17 cellular contexts compared by ENCODE assay signal in genomic region chr19:58552655-58553054, GRCh38. TPM values are rescaled to one million over a fixed set of nuclear protein-coding genes. Genes with fewer than 3 reads are reported as not detected.
DNase-seq lines count a peak whose midpoint lies in the region; ATAC-seq and TF ChIP-seq lines count a peak whose summit lies in the region.
"Had no signal": no experiment of that assay in that cellular context is flagged by ENCODE, and none has a peak within 500 bp of the region (broad histone marks: within the 10 kb centered on the region; RNA-seq: fewer than 3 reads in every experiment).

No MANE protein-coding gene starts in this region.

- POLR2A ChIA-PET in MCF 10A (lab: Yijun Ruan, JAX), result interaction anchor here (1.0 to 5.4 kb wide), 5 partner anchors 8 to 53 kb away, joined by 3 to 166 read pairs (median 16); partner anchors contain the start of genes TRIM28 and ZBTB45

- in situ Hi-C loops in mammary epithelial cell (cut with MboI; ENCODE audit: low sequenced_read_pairs in 2 of 2), result no loop called here

- H3K27me3 ChIP-seq in mammary epithelial cell (ENCODE audit: insufficient read depth, low read length), result no peaks in the 10 kb centered on the region
- H3K27me3 ChIP-seq in SU-DHL-6 (ENCODE audit: low read length), result no peaks in the 10 kb centered on the region
- no peaks in the 10 kb centered on the region for H3K27me3 ChIP-seq in trophoblast cell (ENCODE audit: insufficient read depth, low read length)
- H3K27me3 ChIP-seq: adrenal gland, heart right ventricle had no signal

- no peak overlapping the region for H3K4me3 ChIP-seq in mammary epithelial cell (replicated peaks in 1 of 3; ENCODE audit: insufficient read depth in 1 of 3, low read depth in 2 of 3, low read length in 3 of 3)
- H3K4me3 ChIP-seq in SU-DHL-6 (ENCODE audit: insufficient read depth, low read length, poor library complexity, severe bottlenecking), result no peak overlapping the region
- H3K4me3 ChIP-seq in trophoblast cell (ENCODE audit: low read depth, low read length), result no peak overlapping the region
- H3K4me3 ChIP-seq: adrenal gland, heart right ventricle, PC-9, prostate gland had no signal

- no peak overlapping the region for H3K14ac ChIP-seq in trophoblast cell (ENCODE audit: low read length)

- H2BK12ac ChIP-seq in trophoblast cell (ENCODE audit: low read length), result no peak overlapping the region

- H3K79me1 ChIP-seq in trophoblast cell (ENCODE audit: low read length), result peaks cover 8% of the 10 kb centered on the region

- no peak overlapping the region for H3K27ac Mint-ChIP-seq in MCF 10A (ENCODE audit: low read depth, unreplicated experiment)
- H3K27ac Mint-ChIP-seq in dendritic cell treated with granulocyte-macrophage colony-stimulating factor and Interleukin-4, amounts not matched to agents 40 ng/mL and 50 ng/mL, for 4 days, result peak overlapping the region; percentile 99
- H3K27ac Mint-ChIP-seq in stimulated activated effector memory CD8-positive, alpha-beta T cell treated with anti-CD3 and anti-CD28 coated beads, Interleukin-12 subunit alpha, Interleukin-12 subunit beta, amount 100 ng/mL, for 72 hours, result peak overlapping the region; percentile 100

- no peak for ATAC-seq in stimulated activated effector memory CD8-positive, alpha-beta T cell treated with anti-CD3 and anti-CD28 coated beads, Interleukin-12 subunit alpha, Interleukin-12 subunit beta, amount 100 ng/mL, for 72 hours
- no peak for ATAC-seq in HG02981 (IDR thresholded peaks at IDR 0.05; ENCODE audit: unreplicated experiment)
- ATAC-seq: heart right ventricle had no signal

- no peaks in the 10 kb centered on the region for H3K9me3 ChIP-seq in mammary epithelial cell (replicated peaks; ENCODE audit: insufficient read depth, low read length)
- H3K9me3 ChIP-seq in SU-DHL-6 (ENCODE audit: insufficient read depth, low read length), result no peaks in the 10 kb centered on the region
- peaks cover 2% of the 10 kb centered on the region for H3K9me3 ChIP-seq in trophoblast cell (ENCODE audit: insufficient read depth, low read depth, low read length)
- H3K9me3 ChIP-seq: adrenal gland, heart right ventricle, prostate gland had no signal

- H3K4me1 Mint-ChIP-seq in MCF 10A (ENCODE audit: insufficient read depth, unreplicated experiment), result peaks cover 36% of the 10 kb centered on the region
- H3K4me1 Mint-ChIP-seq in dendritic cell treated with granulocyte-macrophage colony-stimulating factor and Interleukin-4, amounts not matched to agents 40 ng/mL and 50 ng/mL, for 4 days (ENCODE audit: low read depth), result peaks cover 70% of the 10 kb centered on the region
- H3K4me1 Mint-ChIP-seq in stimulated activated effector memory CD8-positive, alpha-beta T cell treated with anti-CD3 and anti-CD28 coated beads, Interleukin-12 subunit alpha, Interleukin-12 subunit beta, amount 100 ng/mL, for 72 hours, result peaks cover 71% of the 10 kb centered on the region

- H3F3A ChIP-seq in SU-DHL-6 (ENCODE audit: insufficient read depth), result peaks cover 50% of the 10 kb centered on the region

- H2AK5ac ChIP-seq in trophoblast cell (ENCODE audit: low read length), result no peak overlapping the region

- TF ChIP-seq CTCF in MCF 10A (IDR thresholded peaks at IDR 0.05; ENCODE audit: unreplicated experiment), result no peak
- no peak for TF ChIP-seq CTCF in mammary epithelial cell (conservative IDR thresholded peaks at IDR 0.05 in 1 of 2, IDR thresholded peaks at IDR 0.05 in 1 of 2; ENCODE audit: extremely low read depth in 1 of 2, insufficient read depth in 1 of 2, low read depth in 1 of 2, low read length in 2 of 2)
- no peak for TF ChIP-seq CTCF in SU-DHL-6 (IDR thresholded peaks at IDR 0.05; ENCODE audit: insufficient read depth, low read length, poor library complexity, severe bottlenecking)

- no peak overlapping the region for H4K91ac ChIP-seq in trophoblast cell (ENCODE audit: low read depth, low read length)

- H3K4me2 ChIP-seq in mammary epithelial cell (ENCODE audit: insufficient read depth, low read depth, low read length), result no peak overlapping the region
- H3K4me2 ChIP-seq in SU-DHL-6 (ENCODE audit: low read depth, low read length, poor library complexity, severe bottlenecking), result no peak overlapping the region
- H3K4me2 ChIP-seq in trophoblast cell (ENCODE audit: low read length), result no peak overlapping the region
- H3K4me2 ChIP-seq: PC-9 had no signal

- no peak overlapping the region for H3K18ac ChIP-seq in trophoblast cell (ENCODE audit: low read length)

- BruUV-seq in MCF 10A (replicated peaks; lab: Mats Ljungman, UMichigan) (no TSS peak), mammary epithelial cell (replicated peaks; lab: Mats Ljungman, UMichigan) (no TSS peak)

- H4K12ac ChIP-seq in trophoblast cell (ENCODE audit: low read depth, low read length), result no peak overlapping the region

- H2AFZ ChIP-seq in mammary epithelial cell (ENCODE audit: low read depth, low read length), result no peak overlapping the region
- no peak overlapping the region for H2AFZ ChIP-seq in SU-DHL-6 (ENCODE audit: low read depth, low read length, severe bottlenecking)
- no peak overlapping the region for H2AFZ ChIP-seq in trophoblast cell (ENCODE audit: insufficient read depth, low read length, poor library complexity)
- H2AFZ ChIP-seq: PC-9 had no signal

- no peaks in the 10 kb centered on the region for H3K9me2 ChIP-seq in SU-DHL-6 (replicated peaks; ENCODE audit: insufficient read depth, low read length)

- no peaks in the 10 kb centered on the region for H4K20me1 ChIP-seq in mammary epithelial cell (ENCODE audit: insufficient read depth, low read length)
- no peaks in the 10 kb centered on the region; the same call in 1 of the 2 replicates for H4K20me1 ChIP-seq in SU-DHL-6 (ENCODE audit: low read depth, low read length)

- H3K23ac ChIP-seq in trophoblast cell (ENCODE audit: low read length), result no peak overlapping the region

- H3K79me2 ChIP-seq in mammary epithelial cell (ENCODE audit: insufficient read depth, low read length), result peaks cover 86% of the 10 kb centered on the region
- H3K79me2 ChIP-seq in SU-DHL-6 (ENCODE audit: insufficient read depth, low read length), result peaks cover 34% of the 10 kb centered on the region
- peaks cover 14% of the 10 kb centered on the region for H3K79me2 ChIP-seq in trophoblast cell (ENCODE audit: control insufficient read depth, insufficient read depth, low read length, poor library complexity)

- no peaks in the 10 kb centered on the region for H3K9me3 Mint-ChIP-seq in MCF 10A (ENCODE audit: unreplicated experiment)
- H3K9me3 Mint-ChIP-seq in dendritic cell treated with granulocyte-macrophage colony-stimulating factor and Interleukin-4, amounts not matched to agents 40 ng/mL and 50 ng/mL, for 4 days, result no peaks in the 10 kb centered on the region
- H3K9me3 Mint-ChIP-seq in stimulated activated effector memory CD8-positive, alpha-beta T cell treated with anti-CD3 and anti-CD28 coated beads, Interleukin-12 subunit alpha, Interleukin-12 subunit beta, amount 100 ng/mL, for 72 hours, result no peaks in the 10 kb centered on the region

- CTCF ChIA-PET in MCF 10A (lab: Yijun Ruan, JAX) (interaction anchor here (0.6 to 1.7 kb wide), 2 partner anchors 23 to 32 kb away, joined by 4 to 7 read pairs; no protein-coding TSS in a partner anchor), mammary epithelial cell (lab: Charles Lee; ENCODE audit: low non-redundant PET) (no interaction called here)

- peaks cover 39% of the 10 kb centered on the region for H3K36me3 ChIP-seq in mammary epithelial cell (ENCODE audit: insufficient read depth, low read length)
- peaks cover 4% of the 10 kb centered on the region for H3K36me3 ChIP-seq in SU-DHL-6 (ENCODE audit: low read length)
- H3K36me3 ChIP-seq in trophoblast cell (ENCODE audit: control insufficient read depth in 1 of 2, insufficient read depth in 2 of 2, low read length in 2 of 2), result peaks cover 73% of the 10 kb centered on the region in 2 experiments

- no peak for DNase-seq in MCF 10A (ENCODE audit: unreplicated experiment)
- DNase-seq in mammary epithelial cell, result no peak
- DNase-seq in stimulated activated effector memory CD8-positive, alpha-beta T cell treated with anti-CD3 and anti-CD28 coated beads, Interleukin-12 subunit alpha, Interleukin-12 subunit beta, amount 100 ng/mL, for 72 hours (ENCODE audit: low spot score in 2 of 2), result no peak
- no peak for DNase-seq in putamen (ENCODE audit: low spot score)
- DNase-seq in trophoblast cell, result no peak
- DNase-seq: activated CD4-positive, alpha-beta T cell treated with anti-CD3 and anti-CD28 coated beads, Interleukin-2, amount 50 U/mL, for 48 hours; DMS153; erythroblast; heart right ventricle; NCI-H187 treated with DMSO at 0.1 percent for 48 hours; NCI-H510A treated with DMSO at 0.1 percent for 48 hours; PC-9 had no signal

- dilution Hi-C loops in mammary epithelial cell (cut with HindIII; ENCODE audit: low sequenced_read_pairs), result no loop called here

- intact Hi-C loops in MCF 10A (cut with micrococcal nuclease) (no loop called here), mammary epithelial cell (cut with micrococcal nuclease) (no loop called here)
- intact Hi-C loops in dendritic cell treated with granulocyte-macrophage colony-stimulating factor and Interleukin-4, amounts not matched to agents 40 ng/mL and 50 ng/mL, for 4 days (cut with micrococcal nuclease), result no loop called here

- no peak overlapping the region for H2BK5ac ChIP-seq in trophoblast cell (ENCODE audit: low read depth, low read length, poor library complexity)

- H3K4me3 Mint-ChIP-seq in MCF 10A (ENCODE audit: unreplicated experiment), result peak overlapping the region; percentile 22
- no peak overlapping the region for H3K4me3 Mint-ChIP-seq in dendritic cell treated with granulocyte-macrophage colony-stimulating factor and Interleukin-4, amounts not matched to agents 40 ng/mL and 50 ng/mL, for 4 days
- no peak overlapping the region for H3K4me3 Mint-ChIP-seq in stimulated activated effector memory CD8-positive, alpha-beta T cell treated with anti-CD3 and anti-CD28 coated beads, Interleukin-12 subunit alpha, Interleukin-12 subunit beta, amount 100 ng/mL, for 72 hours

- WGBS in mammary epithelial cell (ENCODE audit: low coverage, missing lambda C conversion rate), result 100% methylated on average over 2 of the region's 2 CpGs
- WGBS in trophoblast cell (ENCODE audit: extremely low coverage, insufficient coverage, insufficient read length), result no CpG with 5 or more reads among the region's 2 CpGs

- H2BK120ac ChIP-seq in trophoblast cell (ENCODE audit: insufficient read depth, low read length, poor library complexity), result no peak overlapping the region

- H3K9ac ChIP-seq in mammary epithelial cell (ENCODE audit: insufficient read depth, low read length) (no peak overlapping the region), SU-DHL-6 (ENCODE audit: low read length) (no peak overlapping the region), trophoblast cell (ENCODE audit: low read length) (no peak overlapping the region)

- H3K27me3 Mint-ChIP-seq in MCF 10A (ENCODE audit: insufficient read depth, unreplicated experiment), result no peaks in the 10 kb centered on the region
- no peaks in the 10 kb centered on the region for H3K27me3 Mint-ChIP-seq in dendritic cell treated with granulocyte-macrophage colony-stimulating factor and Interleukin-4, amounts not matched to agents 40 ng/mL and 50 ng/mL, for 4 days

- H4K8ac ChIP-seq in trophoblast cell (ENCODE audit: low read depth, low read length), result no peak overlapping the region

- H3K4me1 ChIP-seq in mammary epithelial cell (ENCODE audit: insufficient read depth, low read length) (peaks cover 22% of the 10 kb centered on the region), trophoblast cell (ENCODE audit: control insufficient read depth in 1 of 2, insufficient read depth in 2 of 2, low read length in 2 of 2) (peaks cover 17 to 25% of the 10 kb centered on the region in 2 experiments)

- no peak overlapping the region for H3K4ac ChIP-seq in trophoblast cell (ENCODE audit: low read depth, low read length)

- H3K27ac ChIP-seq in mammary epithelial cell (ENCODE audit: insufficient read depth, low read depth, low read length) (no peak overlapping the region), SU-DHL-6 (ENCODE audit: low read depth, low read length) (0 out of 2 replicates have a peak overlapping the region, but pooled peaks have one; percentile 22), trophoblast cell (ENCODE audit: low read depth, low read length) (no peak overlapping the region)
- H3K27ac ChIP-seq: adrenal gland, PC-9, prostate gland had no signal

- peaks cover 90% of the 10 kb centered on the region for H3K36me3 Mint-ChIP-seq in MCF 10A (ENCODE audit: insufficient read depth, unreplicated experiment)
- H3K36me3 Mint-ChIP-seq in dendritic cell treated with granulocyte-macrophage colony-stimulating factor and Interleukin-4, amounts not matched to agents 40 ng/mL and 50 ng/mL, for 4 days (ENCODE audit: low read depth), result peaks cover 100% of the 10 kb centered on the region
- peaks cover 100% of the 10 kb centered on the region for H3K36me3 Mint-ChIP-seq in stimulated activated effector memory CD8-positive, alpha-beta T cell treated with anti-CD3 and anti-CD28 coated beads, Interleukin-12 subunit alpha, Interleukin-12 subunit beta, amount 100 ng/mL, for 72 hours

RNA-seq across cellular contexts. Expression of gene CHMP2A, which starts 2.2 kb away (rescaled TPM):
- total RNA-seq in MCF 10A (2022), result 154 and 184 TPM in 2 replicates
- total RNA-seq in mammary epithelial cell, result 100 to 1,000 TPM in 1 of 2 donors, 10 to 100 TPM in 1; 74.2 to 107 TPM
- polyA plus RNA-seq in mammary epithelial cell, result 161 TPM
- polyA minus RNA-seq in mammary epithelial cell, result 111 TPM
- polyA plus RNA-seq in trophoblast cell (2013), result 137 and 138 TPM in 2 replicates

RNA-seq across cellular contexts. Expression of gene UBE2M, which starts 5.8 kb away (rescaled TPM):
- total RNA-seq in MCF 10A (2022) (149 and 158 TPM in 2 replicates), mammary epithelial cell (10 to 100 TPM; 46.2 to 96.5 TPM)
- 94.5 TPM for polyA plus RNA-seq in mammary epithelial cell
- polyA minus RNA-seq in mammary epithelial cell, result 273 TPM
- polyA plus RNA-seq in trophoblast cell (2013), result 98.2 and 99.0 TPM in 2 replicates
- total RNA-seq: PC-9 had no signal

RNA-seq across cellular contexts. Expression of gene TRIM28, which starts 8.8 kb away (rescaled TPM):
- total RNA-seq in MCF 10A (2022) (236 and 290 TPM in 2 replicates), mammary epithelial cell (100 to 1,000 TPM; 180 to 331 TPM)
- polyA plus RNA-seq in mammary epithelial cell, result 386 TPM
- 1,355 TPM for polyA minus RNA-seq in mammary epithelial cell
- 646 and 654 TPM in 2 replicates for polyA plus RNA-seq in trophoblast cell (2013)

RNA-seq across cellular contexts. Expression of gene MZF1, which starts 20.5 kb away (rescaled TPM):
- total RNA-seq in MCF 10A (2022) (50.7 and 51.9 TPM in 2 replicates), mammary epithelial cell (10 to 100 TPM; 16.7 to 21.5 TPM)
- 8.8 TPM for polyA plus RNA-seq in mammary epithelial cell
- polyA minus RNA-seq in mammary epithelial cell, result 18.3 TPM
- polyA plus RNA-seq in trophoblast cell (2013), result 12.4 and 13.2 TPM in 2 replicates
- total RNA-seq: PC-9 had no signal

RNA-seq across cellular contexts. Expression of gene ZBTB45, which starts 33.0 kb away (rescaled TPM):
- total RNA-seq in MCF 10A (2022) (12.8 and 15.0 TPM in 2 replicates), mammary epithelial cell (10 to 100 TPM in 1 of 2 donors, 1 to 10 TPM in 1; 8.2 to 14.1 TPM)
- 8.5 TPM for polyA plus RNA-seq in mammary epithelial cell
- polyA minus RNA-seq in mammary epithelial cell, result 4.0 TPM
- polyA plus RNA-seq in trophoblast cell (2013), result 14.8 and 15.3 TPM in 2 replicates
